In genomic region chr5:14326035-14326909, GRCh38 we compare ENCODE assay signal across 9 cellular contexts.
A peak's percentile ranks its signal among the peaks of the same experiment; 100 is the strongest.
DNase-seq lines count a peak whose midpoint lies in the region; ATAC-seq and TF ChIP-seq lines count a peak whose summit lies in the region.
"Had no signal": no experiment of that assay in that cellular context is flagged by ENCODE, and none has a peak within 500 bp of the region (broad histone marks: within the 10 kb centered on the region; RNA-seq: fewer than 3 reads in every experiment).

No MANE protein-coding gene starts in this region.

- no peak overlapping the region for H3K27ac ChIP-seq in GM23338 (ENCODE audit: low read depth)

- H3K4me1 Mint-ChIP-seq in GM23338 (peaks cover 21% of the 10 kb centered on the region), endothelial cell (ENCODE audit: unreplicated experiment) (peaks cover 47% of the 10 kb centered on the region), osteocyte (ENCODE audit: unreplicated experiment) (peaks cover 19% of the 10 kb centered on the region)
- peaks cover 10% of the 10 kb centered on the region for H3K4me1 Mint-ChIP-seq in activated naive CD4-positive, alpha-beta T cell treated with anti-CD3 and anti-CD28 coated beads, Interleukin-2, amount 10 ng/mL, durations not matched to agents 7 days and 5 days

- peak; percentile 61 to 84 for TF ChIP-seq CTCF in GM23338 (conservative IDR thresholded peaks at IDR 0.05; ENCODE audit: low read depth in 2 of 2)
- no peak for TF ChIP-seq CTCF in endothelial cell (IDR thresholded peaks at IDR 0.05; ENCODE audit: unreplicated experiment)
- peak; percentile 60 for TF ChIP-seq CTCF in osteocyte (IDR thresholded peaks at IDR 0.05)

- H3K9me2 ChIP-seq in GM23338 (ENCODE audit: insufficient read depth), result no peaks in the 10 kb centered on the region

- no peak overlapping the region for H2AFZ ChIP-seq in GM23338

- H3K9me3 Mint-ChIP-seq in GM23338 (peaks cover 6% of the 10 kb centered on the region; the same call in 2 of the 3 replicates), endothelial cell (ENCODE audit: unreplicated experiment) (no peaks in the 10 kb centered on the region), osteocyte (ENCODE audit: unreplicated experiment) (no peaks in the 10 kb centered on the region)
- H3K9me3 Mint-ChIP-seq in activated naive CD4-positive, alpha-beta T cell treated with anti-CD3 and anti-CD28 coated beads, Interleukin-2, amount 10 ng/mL, durations not matched to agents 7 days and 5 days, result no peaks in the 10 kb centered on the region

- no peak overlapping the region for H3K4me2 ChIP-seq in GM23338

- H3F3A ChIP-seq in GM23338 (replicated peaks; ENCODE audit: low read depth), result no peaks in the 10 kb centered on the region

- H3K36me3 ChIP-seq in GM23338 (ENCODE audit: insufficient read depth), result no peaks in the 10 kb centered on the region

- H3K36me3 Mint-ChIP-seq in GM23338 (ENCODE audit: low read depth) (peaks cover 15% of the 10 kb centered on the region), endothelial cell (ENCODE audit: low read depth, unreplicated experiment) (peaks cover 54% of the 10 kb centered on the region), osteocyte (ENCODE audit: unreplicated experiment) (peaks cover 23% of the 10 kb centered on the region)
- no peaks in the 10 kb centered on the region for H3K36me3 Mint-ChIP-seq in activated naive CD4-positive, alpha-beta T cell treated with anti-CD3 and anti-CD28 coated beads, Interleukin-2, amount 10 ng/mL, durations not matched to agents 7 days and 5 days

- no peaks in the 10 kb centered on the region for H3K27me3 ChIP-seq in GM23338 (ENCODE audit: insufficient read depth)

- CTCF ChIA-PET in activated naive CD4-positive, alpha-beta T cell treated with anti-CD3 and anti-CD28 coated beads, Interleukin-2, amount 10 ng/mL, durations not matched to agents 7 days and 5 days (lab: Charles Lee), result interaction anchor here (0.6 to 1.4 kb wide), 4 partner anchors 19 to 331 kb away, joined by 3 to 5 read pairs (median 4); no protein-coding TSS in a partner anchor

- no peaks in the 10 kb centered on the region for H4K20me1 ChIP-seq in GM23338 (replicated peaks; ENCODE audit: insufficient read depth)

- DNase-seq in GM23338 (ENCODE audit: low spot score) (peak; percentile 52), NCI-H2227 treated with DMSO at 0.1 percent for 48 hours (lab: John Stamatoyannopoulos, UW) (peak; percentile 60), endothelial cell (ENCODE audit: low spot score) (peak; percentile 10), osteocyte (ENCODE audit: extremely low spot score, unreplicated experiment) (no peak), MV-4-11 (lab: John Stamatoyannopoulos, UW) (no peak)
- no peak for DNase-seq in activated CD4-positive, alpha-beta T cell treated with anti-CD3 and anti-CD28 coated beads for 4 hours
- no peak for DNase-seq in activated naive CD4-positive, alpha-beta T cell treated with anti-CD3 and anti-CD28 coated beads, Interleukin-2, amount 10 ng/mL, durations not matched to agents 7 days and 5 days
- DNase-seq: caudate nucleus had no signal

- ATAC-seq in GM23338 (peak; percentile 88), GM21825 (IDR thresholded peaks at IDR 0.05; ENCODE audit: unreplicated experiment) (no peak)

- H3K27ac Mint-ChIP-seq in GM23338 (0 out of 2 replicates have a peak overlapping the region, but pooled peaks have one; percentile 1), endothelial cell (ENCODE audit: unreplicated experiment) (peak overlapping the region; percentile 50), osteocyte (ENCODE audit: unreplicated experiment) (peak overlapping the region; percentile 27)
- H3K27ac Mint-ChIP-seq in activated naive CD4-positive, alpha-beta T cell treated with anti-CD3 and anti-CD28 coated beads, Interleukin-2, amount 10 ng/mL, durations not matched to agents 7 days and 5 days, result no peak overlapping the region

- H3K27me3 Mint-ChIP-seq in GM23338 (ENCODE audit: insufficient read depth, low read depth, poor library complexity), result peaks cover 2% of the 10 kb centered on the region
- H3K27me3 Mint-ChIP-seq in endothelial cell (ENCODE audit: unreplicated experiment), result peaks cover 7% of the 10 kb centered on the region
- H3K27me3 Mint-ChIP-seq in osteocyte (ENCODE audit: unreplicated experiment), result no peaks in the 10 kb centered on the region
- peaks cover 8% of the 10 kb centered on the region for H3K27me3 Mint-ChIP-seq in activated naive CD4-positive, alpha-beta T cell treated with anti-CD3 and anti-CD28 coated beads, Interleukin-2, amount 10 ng/mL, durations not matched to agents 7 days and 5 days

- H3K79me2 ChIP-seq in GM23338 (replicated peaks; ENCODE audit: insufficient read depth), result peaks cover 6% of the 10 kb centered on the region

- no peak overlapping the region for H3K4me3 ChIP-seq in GM23338

- H3K4me1 ChIP-seq in GM23338 (ENCODE audit: insufficient read depth), result peaks cover 8% of the 10 kb centered on the region

- H3K4me3 Mint-ChIP-seq in GM23338, result no peak overlapping the region
- H3K4me3 Mint-ChIP-seq in endothelial cell (ENCODE audit: unreplicated experiment), result no peak overlapping the region
- H3K4me3 Mint-ChIP-seq in osteocyte (ENCODE audit: unreplicated experiment), result no peak overlapping the region
- H3K4me3 Mint-ChIP-seq in activated naive CD4-positive, alpha-beta T cell treated with anti-CD3 and anti-CD28 coated beads, Interleukin-2, amount 10 ng/mL, durations not matched to agents 7 days and 5 days, result no peak overlapping the region

TF ChIP-seq in GM23338, 12 proteins besides CTCF, POLR2A, EP300 and RAD21:
- TF ChIP-seq ZNF331 (CRISPR knock-in tag; IDR thresholded peaks at IDR 0.05; ENCODE audit: low read depth), result no peak
- TF ChIP-seq CREB1 (CRISPR knock-in tag; IDR thresholded peaks at IDR 0.05; ENCODE audit: low read depth), result no peak
- TF ChIP-seq POLR2AphosphoS5 (IDR thresholded peaks at IDR 0.05; ENCODE audit: low read depth), result no peak

Comparison
In these comparisons a context has a peak if more than half of its experiments do, and no peak if none do; other contexts are left out.
1. DNase-seq: peak in GM23338 (single experiment), NCI-H2227 treated with DMSO at 0.1 percent for 48 hours (single experiment) and endothelial cell (single experiment); none in osteocyte (single experiment), activated CD4-positive, alpha-beta T cell treated with anti-CD3 and anti-CD28 coated beads for 4 hours (0 of 2), activated naive CD4-positive, alpha-beta T cell treated with anti-CD3 and anti-CD28 coated beads, Interleukin-2, amount 10 ng/mL, durations not matched to agents 7 days and 5 days (single experiment) and MV-4-11 (single experiment).